In genomic region chr11:82902086-82902485, GRCh38 we compare ENCODE assay signal across 1 cellular context.
TF ChIP-seq lines count a peak whose summit lies in the region.

No MANE protein-coding gene starts in this region.

TF ChIP-seq in SK-N-SH, 30 proteins besides CTCF, POLR2A, EP300 and RAD21 (continued from another document):
- no peak for TF ChIP-seq TEAD4 (IDR thresholded peaks at IDR 0.05; ENCODE audit: borderline replicate concordance, insufficient read depth)
- TF ChIP-seq USF1 (IDR thresholded peaks at IDR 0.05; ENCODE audit: borderline replicate concordance, low read depth): no peak
- TF ChIP-seq SMC3 (IDR thresholded peaks at IDR 0.05; ENCODE audit: low read depth, low read length): no peak
- TF ChIP-seq NRF1 (IDR thresholded peaks at IDR 0.05; ENCODE audit: low read depth, low read length): no peak
- TF ChIP-seq GABPA (IDR thresholded peaks at IDR 0.05; ENCODE audit: low read depth): no peak
- TF ChIP-seq TCF12 (IDR thresholded peaks at IDR 0.05): no peak
- no peak for TF ChIP-seq FOXM1 (IDR thresholded peaks at IDR 0.05; ENCODE audit: low read depth)
